In genomic region chr17:16322636-16323035, GRCh38 we compare ENCODE assay signal across 20 cellular contexts. TPM values are rescaled to one million over a fixed set of nuclear protein-coding genes. Genes with fewer than 3 reads are reported as not detected.
DNase-seq lines count a peak whose midpoint lies in the region; TF ChIP-seq lines count a peak whose summit lies in the region.
"Had no signal": no experiment of that assay in that cellular context is flagged by ENCODE, and none has a peak within 500 bp of the region (broad histone marks: within the 10 kb centered on the region; RNA-seq: fewer than 3 reads in every experiment).

No MANE protein-coding gene starts in this region.

- H3K27ac ChIP-seq in GM23248, result peak overlapping the region; percentile 33; the same call in 1 of the 2 replicates
- H3K27ac ChIP-seq: adrenal gland, coronary artery, left ventricle myocardium inferior, right atrium auricular region had no signal

- no peak for TF ChIP-seq CTCF in AG04449 (IDR thresholded peaks at IDR 0.05; ENCODE audit: insufficient read depth, low read length, missing control alignments)
- no peak for TF ChIP-seq CTCF in fibroblast of villous mesenchyme (IDR thresholded peaks at IDR 0.05; ENCODE audit: insufficient read depth, low read depth, low read length)
- no peak for TF ChIP-seq CTCF in lower leg skin (IDR thresholded peaks at IDR 0.05)

- H3K27me3 ChIP-seq in GM23248 (replicated peaks; ENCODE audit: insufficient read depth), result no peaks in the 10 kb centered on the region
- H3K27me3 ChIP-seq: adrenal gland, right atrium auricular region had no signal

- H4K20me1 ChIP-seq in GM23248 (ENCODE audit: insufficient read depth), result no peaks in the 10 kb centered on the region

- POLR2A ChIA-PET in AG04449 (lab: Yijun Ruan, JAX), result interaction anchor here (0.6 kb wide), 1 partner anchor 33 kb away, joined by 4 read pairs; no protein-coding TSS in a partner anchor

- H3K4me1 ChIP-seq in GM23248 (ENCODE audit: insufficient read depth), result peaks cover 9% of the 10 kb centered on the region; the same call in 1 of the 2 replicates
- H3K4me1 ChIP-seq: adrenal gland, left ventricle myocardium inferior, right atrium auricular region had no signal

- 0 out of 2 replicates have a peak, but pooled peaks cover 9% of the 10 kb centered on the region for H3F3A ChIP-seq in GM23248 (ENCODE audit: insufficient read depth)

- H3K9ac ChIP-seq in GM23248, result no peak overlapping the region

- no peak overlapping the region for H3K4me3 ChIP-seq in AG04449 (ENCODE audit: low read depth, low read length)
- H3K4me3 ChIP-seq in GM23248, result no peak overlapping the region
- no peak overlapping the region for H3K4me3 ChIP-seq in fibroblast of villous mesenchyme (ENCODE audit: low read depth, low read length)
- no peak overlapping the region for H3K4me3 ChIP-seq in lower leg skin (ENCODE audit: low read depth, poor library complexity, severe bottlenecking)
- H3K4me3 ChIP-seq: adrenal gland, coronary artery, left ventricle myocardium inferior, right atrium auricular region had no signal

- TF ChIP-seq POLR2A in lower leg skin (IDR thresholded peaks at IDR 0.05), result no peak

- CTCF ChIA-PET in AG04449 (lab: Yijun Ruan, JAX), result interaction anchor here (0.7 to 1.5 kb wide), 3 partner anchors 30 to 41 kb away, joined by 3 to 4 read pairs (median 3); no protein-coding TSS in a partner anchor

- no peak overlapping the region for H3K4me2 ChIP-seq in GM23248 (ENCODE audit: unreplicated experiment)

- in situ Hi-C loops in GM23248 (cut with MboI), result no loop called here

- intact Hi-C loops in posterior cingulate gyrus (cut with DNase I), result no loop called here
- intact Hi-C loops in lower leg skin (cut with DNase I; ENCODE audit: low total_unique reads), result no loop called here

- no peaks in the 10 kb centered on the region for H3K79me2 ChIP-seq in GM23248 (ENCODE audit: insufficient read depth)

- WGBS in GM23248 (ENCODE audit: low coverage in 1 of 2, low lambda C conversion rate in 2 of 2, missing lambda C conversion rate in 2 of 2), 2 experiments, result 45 to 48% methylated on average over 3 of the region's 3 CpGs
- WGBS in lower leg skin, 2 donors, result 98 to 100% methylated on average over 3 of the region's 3 CpGs

- no peaks in the 10 kb centered on the region for H3K9me2 ChIP-seq in GM23248 (ENCODE audit: insufficient read depth)

- DNase-seq in AG04449 (ENCODE audit: low read depth, low spot score) (peak; percentile 82), GM23248 (peak; percentile 64), amniotic stem cell (lab: John Stamatoyannopoulos, UW) (peak; percentile 37), fibroblast of villous mesenchyme (ENCODE audit: low read depth) (peak; percentile 94), posterior cingulate gyrus (no peak), mucosa of gallbladder (ENCODE audit: low spot score) (no peak), DMS53 treated with DMSO at 0.1 percent for 48 hours (lab: John Stamatoyannopoulos, UW; ENCODE audit: unreplicated experiment) (no peak), lower leg skin (ENCODE audit: low spot score in 2 of 2) (no peak)
- DNase-seq: activated CD4-positive, alpha-beta T cell treated with anti-CD3 and anti-CD28 coated beads for 4 hours; activated effector memory CD4-positive, alpha-beta T cell treated with Interleukin-2 at 50 U/mL for 16 hours; adrenal gland; left ventricle myocardium inferior; NCI-H1436; NCI-H2171 treated with DMSO at 0.1 percent for 48 hours; nucleus accumbens; PC-3; stimulated activated naive CD4-positive, alpha-beta T cell treated with Interleukin-2 at 50 U/mL for 16 hours; trophoblast cell had no signal

- H3K36me3 ChIP-seq in GM23248 (ENCODE audit: low read depth), result no peaks in the 10 kb centered on the region; the same call in 1 of the 2 replicates

- H3K9me3 ChIP-seq in GM23248 (ENCODE audit: low read depth), result no peaks in the 10 kb centered on the region
- H3K9me3 ChIP-seq: adrenal gland, left ventricle myocardium inferior, right atrium auricular region had no signal

- no peak overlapping the region for H2AFZ ChIP-seq in GM23248

RNA-seq across cellular contexts. Expression of gene CENPV, which starts 30.6 kb away (rescaled TPM):
- 9.4 and 11.8 TPM in 2 replicates for total RNA-seq in GM23248 (2014; rRNA removed; shearing (Covaris generic))
- 6.8 and 8.7 TPM in 2 replicates for polyA plus RNA-seq in GM23248 (2016; fragmentation: Nextera tagmentation; extraction: Ambion mirVana)
- total RNA-seq in fibroblast of villous mesenchyme (20.3 and 33.8 TPM in 2 replicates), mucosa of gallbladder (37.8 TPM), lower leg skin (1 to 10 TPM; 2.1 to 4.9 (median 3.8) TPM)
- total RNA-seq: PC-3 had no signal

RNA-seq across cellular contexts. Expression of gene UBB, which starts 58.3 kb away (rescaled TPM):
- 586 and 786 TPM in 2 replicates for total RNA-seq in GM23248 (2014; rRNA removed; shearing (Covaris generic))
- 1,286 and 1,305 TPM in 2 replicates for polyA plus RNA-seq in GM23248 (2016; fragmentation: Nextera tagmentation; extraction: Ambion mirVana)
- total RNA-seq in fibroblast of villous mesenchyme (1,346 and 1,383 TPM in 2 replicates), mucosa of gallbladder (2,437 TPM), lower leg skin (100 to 1,000 TPM; 606 to 678 (median 615) TPM)

Comparison
In these comparisons a context has a peak if more than half of its experiments do, and no peak if none do; other contexts are left out.
1. DNase-seq: peak in AG04449 (single experiment), GM23248 (single experiment), amniotic stem cell (single experiment) and fibroblast of villous mesenchyme (single experiment); none in posterior cingulate gyrus (0 of 10), mucosa of gallbladder (single experiment), DMS53 treated with DMSO at 0.1 percent for 48 hours (single experiment) and lower leg skin (0 of 2).